44 cellular contexts compared by ENCODE assay signal in the genomic region with DNA sequence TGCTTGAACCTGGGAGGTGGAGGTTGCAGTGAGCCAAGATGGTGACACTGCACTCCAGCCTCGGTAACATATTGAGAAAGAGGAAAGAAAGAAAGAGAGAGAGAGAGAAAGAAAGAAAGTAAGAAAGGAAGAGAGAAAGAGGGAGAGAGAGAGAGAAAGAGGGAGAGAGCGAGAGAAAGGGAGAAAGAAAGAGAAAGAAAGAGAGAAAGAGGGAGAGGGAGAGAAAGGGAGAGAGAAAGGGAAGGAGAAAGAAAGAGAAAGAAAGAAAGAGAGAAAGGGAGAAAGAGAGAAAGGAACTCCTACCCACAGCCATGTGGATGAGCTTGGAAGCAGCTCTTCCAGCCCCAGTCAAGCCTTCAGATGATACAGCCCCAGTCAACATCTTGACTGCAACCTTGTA. TPM values are rescaled to one million over a fixed set of nuclear protein-coding genes. Genes with fewer than 3 reads are reported as not detected.
"Had no signal": no experiment of that assay in that cellular context is flagged by ENCODE, and none has a peak within 500 bp of the region (broad histone marks: within the 10 kb centered on the region; RNA-seq: fewer than 3 reads in every experiment).

No MANE protein-coding gene starts in this region.

- H3K4me1 Mint-ChIP-seq: activated naive CD4-positive, alpha-beta T cell treated with anti-CD3 and anti-CD28 coated beads, Interleukin-2, amount 10 ng/mL, durations not matched to agents 7 days and 5 days; activated naive CD4-positive, alpha-beta T cell treated with anti-CD3 and anti-CD28 coated beads, Interleukin-2, amount 50 U/mL, for 24 hours; activated naive CD8-positive, alpha-beta T cell treated with anti-CD3 and anti-CD28 coated beads for 36 hours; activated naive CD8-positive, alpha-beta T cell treated with anti-CD3 and anti-CD28 coated beads, Interleukin-2, amount 10 ng/mL, durations not matched to agents 7 days and 5 days; activated naive CD8-positive, alpha-beta T cell treated with anti-CD3 and anti-CD28 coated beads, Interleukin-2, amount 50 U/mL, for 24 hours; activated T-helper 17 cell treated with anti-CD3 and anti-CD28 coated beads, Interleukin-2, amount 50 U/mL, for 72 hours; central memory CD8-positive, alpha-beta T cell had no signal

- H3K27ac Mint-ChIP-seq: activated naive CD4-positive, alpha-beta T cell treated with anti-CD3 and anti-CD28 coated beads for 36 hours; activated naive CD4-positive, alpha-beta T cell treated with anti-CD3 and anti-CD28 coated beads, Interleukin-2, amount 10 ng/mL, durations not matched to agents 7 days and 5 days; activated naive CD4-positive, alpha-beta T cell treated with anti-CD3 and anti-CD28 coated beads, Interleukin-2, amount 50 U/mL, for 72 hours; activated naive CD8-positive, alpha-beta T cell; activated naive CD8-positive, alpha-beta T cell treated with anti-CD3 and anti-CD28 coated beads for 36 hours; activated naive CD8-positive, alpha-beta T cell treated with anti-CD3 and anti-CD28 coated beads, Interleukin-2, amount 10 ng/mL, durations not matched to agents 7 days and 5 days; activated naive CD8-positive, alpha-beta T cell treated with anti-CD3 and anti-CD28 coated beads, Interleukin-2, amount 50 U/mL, for 24 hours; activated T-cell treated with anti-CD3 and anti-CD28 coated beads, Interleukin-2, amount 50 U/mL, for 24 hours; activated T-cell treated with anti-CD3 and anti-CD28 coated beads, Interleukin-2, amount 50 U/mL, for 72 hours; activated T-helper 1 cell treated with anti-CD3 and anti-CD28 coated beads, Interleukin-12 subunit alpha, Interleukin-12 subunit beta, Interleukin-2, Interleukin-4 antibody, amounts not matched to agents 30 ng/mL and 10 ng/mL and 1 ng/mL, durations not matched to agents 14 hours and 24 hours and 36 hours; activated T-helper 17 cell treated with anti-CD3 and anti-CD28 coated beads, Interleukin-2, amount 50 U/mL, for 72 hours; activated T-helper 2 cell treated with anti-CD3 and anti-CD28 coated beads, Interferon-gamma antibody, Interleukin-2, Interleukin-4, amounts not matched to agents 10 μg/mL and 5 μg/mL and 100 μg/mL, durations not matched to agents 14 hours and 24 hours and 36 hours had no signal

- H3K9me3 ChIP-seq: adrenal gland, body of pancreas had no signal

- H3K36me3 Mint-ChIP-seq: activated naive CD4-positive, alpha-beta T cell treated with anti-CD3 and anti-CD28 coated beads, Interleukin-2, amount 10 ng/mL, durations not matched to agents 7 days and 5 days had no signal

- ATAC-seq: activated naive CD4-positive, alpha-beta T cell treated with anti-CD3 and anti-CD28 coated beads, Interleukin-2, amount 50 U/mL, for 72 hours; activated naive CD8-positive, alpha-beta T cell treated with anti-CD3 and anti-CD28 coated beads, Interleukin-2, amount 50 U/mL, for 24 hours; activated T-cell treated with anti-CD3 and anti-CD28 coated beads, Interleukin-2, amount 50 U/mL, for 4 hours; activated T-cell treated with anti-CD3 and anti-CD28 coated beads, Interleukin-2, amount 50 U/mL, for 72 hours; activated T-helper 17 cell treated with anti-CD3 and anti-CD28 coated beads, Interleukin-2, amount 50 U/mL, for 72 hours; body of pancreas had no signal

- FAIRE-seq: astrocyte, bronchial epithelial cell had no signal

- H3K27me3 ChIP-seq: ascending aorta, body of pancreas, cardiac muscle cell had no signal

- DNase-seq: activated effector memory CD4-positive, alpha-beta T cell treated with anti-CD3 and anti-CD28 coated beads, Interleukin-2, amount 50 U/mL, for 16 hours; activated effector memory CD4-positive, alpha-beta T cell treated with Interleukin-2 at 50 U/mL for 16 hours; activated gamma-delta T cell; activated gamma-delta T cell treated with Interleukin-2 at 50 U/mL for 16 hours; activated naive CD4-positive, alpha-beta T cell; activated naive CD4-positive, alpha-beta T cell treated with anti-CD3 and anti-CD28 coated beads for 36 hours; activated naive CD4-positive, alpha-beta T cell treated with anti-CD3 and anti-CD28 coated beads, Interleukin-2, amount 10 ng/mL, durations not matched to agents 7 days and 5 days; activated naive CD4-positive, alpha-beta T cell treated with anti-CD3 and anti-CD28 coated beads, Interleukin-2, amount 50 U/mL, for 16 hours; activated naive CD4-positive, alpha-beta T cell treated with Interleukin-2 at 50 U/mL for 16 hours; activated naive CD8-positive, alpha-beta T cell treated with anti-CD3 and anti-CD28 coated beads for 36 hours; activated naive CD8-positive, alpha-beta T cell treated with anti-CD3 and anti-CD28 coated beads, Interleukin-2, amount 10 ng/mL, durations not matched to agents 7 days and 5 days; activated naive CD8-positive, alpha-beta T cell treated with anti-CD3 and anti-CD28 coated beads, Interleukin-2, amount 50 U/mL, for 24 hours; activated T-cell treated with anti-CD3 and anti-CD28 coated beads, Interleukin-2, amount 50 U/mL, for 1 hour; activated T-cell treated with anti-CD3 and anti-CD28 coated beads, Interleukin-2, amount 50 U/mL, for 24 hours; activated T-cell treated with anti-CD3 and anti-CD28 coated beads, Interleukin-2, amount 50 U/mL, for 4 hours; activated T-cell treated with anti-CD3 and anti-CD28 coated beads, Interleukin-2, amount 50 U/mL, for 48 hours; activated T-cell treated with anti-CD3 and anti-CD28 coated beads, Interleukin-2, amount 50 U/mL, for 72 hours; adrenal gland; amniotic stem cell; amygdala; anterior cingulate cortex; aorta; body of pancreas; brain microvascular endothelial cell; caudate nucleus; central memory CD4-positive, alpha-beta T cell; cerebellar nuclear complex had no signal

- H3K27ac ChIP-seq: adrenal gland, ascending aorta, body of pancreas, brain microvascular endothelial cell, breast epithelium, cardiac muscle cell had no signal

- H3K36me3 ChIP-seq: adrenal gland, ascending aorta, brain microvascular endothelial cell, breast epithelium, cardiac muscle cell had no signal

- H3K4me3 ChIP-seq: adrenal gland, ascending aorta, body of pancreas, breast epithelium, cardiac muscle cell had no signal

- H3K4me1 ChIP-seq: adrenal gland, ascending aorta, body of pancreas, breast epithelium had no signal

- H3K4me3 Mint-ChIP-seq: activated naive CD4-positive, alpha-beta T cell treated with anti-CD3 and anti-CD28 coated beads for 36 hours; activated naive CD4-positive, alpha-beta T cell treated with anti-CD3 and anti-CD28 coated beads, Interleukin-2, amount 10 ng/mL, durations not matched to agents 7 days and 5 days; activated naive CD4-positive, alpha-beta T cell treated with anti-CD3 and anti-CD28 coated beads, Interleukin-2, amount 50 U/mL, for 24 hours; activated naive CD8-positive, alpha-beta T cell; activated naive CD8-positive, alpha-beta T cell treated with anti-CD3 and anti-CD28 coated beads for 36 hours; activated naive CD8-positive, alpha-beta T cell treated with anti-CD3 and anti-CD28 coated beads, Interleukin-2, amount 10 ng/mL, durations not matched to agents 7 days and 5 days; activated naive CD8-positive, alpha-beta T cell treated with anti-CD3 and anti-CD28 coated beads, Interleukin-2, amount 50 U/mL, for 24 hours; activated T-cell treated with anti-CD3 and anti-CD28 coated beads, Interleukin-2, amount 50 U/mL, for 24 hours; activated T-cell treated with anti-CD3 and anti-CD28 coated beads, Interleukin-2, amount 50 U/mL, for 4 hours; activated T-cell treated with anti-CD3 and anti-CD28 coated beads, Interleukin-2, amount 50 U/mL, for 72 hours; activated T-helper 1 cell treated with anti-CD3 and anti-CD28 coated beads, Interleukin-12 subunit alpha, Interleukin-12 subunit beta, Interleukin-2, Interleukin-4 antibody, amounts not matched to agents 30 ng/mL and 10 ng/mL and 1 ng/mL, durations not matched to agents 14 hours and 24 hours and 36 hours; activated T-helper 17 cell treated with anti-CD3 and anti-CD28 coated beads, Interleukin-2, amount 50 U/mL, for 72 hours; brain; central memory CD8-positive, alpha-beta T cell had no signal

RNA-seq across cellular contexts. Expression of gene ZNRF4, which starts 46.7 kb away (rescaled TPM):
- total RNA-seq: activated naive CD4-positive, alpha-beta T cell treated with anti-CD3 and anti-CD28 coated beads for 36 hours; activated naive CD4-positive, alpha-beta T cell treated with anti-CD3 and anti-CD28 coated beads, Interleukin-2, amount 50 U/mL, for 72 hours; activated naive CD8-positive, alpha-beta T cell treated with anti-CD3 and anti-CD28 coated beads for 36 hours; activated naive CD8-positive, alpha-beta T cell treated with anti-CD3 and anti-CD28 coated beads, Interleukin-2, amount 10 ng/mL, durations not matched to agents 7 days and 5 days; activated T-cell treated with anti-CD3 and anti-CD28 coated beads, Interleukin-2, amount 50 U/mL, for 4 hours; activated T-cell treated with anti-CD3 and anti-CD28 coated beads, Interleukin-2, amount 50 U/mL, for 72 hours; activated T-helper 1 cell treated with anti-CD3 and anti-CD28 coated beads, Interleukin-12 subunit alpha, Interleukin-12 subunit beta, Interleukin-2, Interleukin-4 antibody, amounts not matched to agents 30 ng/mL and 10 ng/mL and 1 ng/mL, durations not matched to agents 14 hours and 24 hours and 36 hours; activated T-helper 17 cell treated with anti-CD3 and anti-CD28 coated beads, Interleukin-2, amount 50 U/mL, for 72 hours; activated T-helper 2 cell treated with anti-CD3 and anti-CD28 coated beads, Interferon-gamma antibody, Interleukin-2, Interleukin-4, amounts not matched to agents 10 μg/mL and 5 μg/mL and 100 μg/mL, durations not matched to agents 14 hours and 24 hours and 36 hours; adrenal gland; aorta; ascending aorta; astrocyte; body of pancreas; breast epithelium; bronchial epithelial cell; cardiac muscle cell; cardiac septum; cerebellum; chondrocyte had no signal
- polyA plus RNA-seq: adipose tissue, adrenal gland, aorta, cardiac muscle cell had no signal
